ENCODE assay signal across 1 cellular context in genomic region chr20:53707341-53708102, GRCh38.
TF ChIP-seq lines count a peak whose summit lies in the region.

No MANE protein-coding gene starts in this region.

TF ChIP-seq in GM23338, 12 proteins besides CTCF, POLR2A, EP300 and RAD21 (continued from another document):
- TF ChIP-seq CREB1 (CRISPR knock-in tag; IDR thresholded peaks at IDR 0.05; ENCODE audit: low read depth), result no peak
- no peak for TF ChIP-seq JUNB (IDR thresholded peaks at IDR 0.05; ENCODE audit: unreplicated experiment)
- no peak for TF ChIP-seq ETS1 (IDR thresholded peaks at IDR 0.05)
- TF ChIP-seq ZNF114 (CRISPR knock-in tag; IDR thresholded peaks at IDR 0.05), result no peak
- no peak for TF ChIP-seq EZH2phosphoT487 (IDR thresholded peaks at IDR 0.05; ENCODE audit: unreplicated experiment)
- no peak for TF ChIP-seq NANOG (IDR thresholded peaks at IDR 0.05; ENCODE audit: borderline replicate concordance)
- TF ChIP-seq ZNF331 (CRISPR knock-in tag; IDR thresholded peaks at IDR 0.05; ENCODE audit: low read depth), result no peak
TF ChIP-seq in GM23338: peak in this region for 0.
